14 cellular contexts compared by ENCODE assay signal in the genomic region with DNA sequence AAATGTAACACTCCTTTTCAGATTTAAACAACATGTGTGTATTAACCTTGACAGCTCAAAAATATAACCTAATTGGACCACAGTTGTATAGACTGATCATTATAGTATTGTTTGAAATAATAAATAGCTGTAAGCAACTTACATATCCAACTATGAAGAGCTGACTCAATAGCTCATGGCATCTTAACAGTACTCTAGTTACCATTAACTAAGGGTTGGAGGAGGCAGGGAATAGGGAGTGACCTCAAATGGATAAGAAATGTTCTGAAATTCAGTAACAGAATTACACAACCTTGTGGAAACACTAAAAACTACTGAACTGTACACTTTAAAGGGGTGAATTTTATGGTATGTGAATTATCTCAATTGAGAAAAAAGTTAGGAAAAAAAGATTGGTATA.
"Had no signal": no experiment of that assay in that cellular context is flagged by ENCODE, and none has a peak within 500 bp of the region (broad histone marks: within the 10 kb centered on the region; RNA-seq: fewer than 3 reads in every experiment).

No MANE protein-coding gene starts in this region.

- H3K9me3 ChIP-seq: adrenal gland, gastrocnemius medialis, vagina had no signal

- H3K36me3 ChIP-seq: adrenal gland, gastrocnemius medialis, vagina had no signal

- H3K4me1 ChIP-seq: adrenal gland had no signal

- H3K4me3 ChIP-seq: adrenal gland, gastrocnemius medialis, lung, SK-N-MC, vagina had no signal

- FAIRE-seq: kidney had no signal

- H3K27me3 ChIP-seq: adrenal gland, gastrocnemius medialis, vagina had no signal

- DNase-seq: activated CD4-positive, alpha-beta T cell treated with anti-CD3 and anti-CD28 coated beads, Interleukin-2, amount 10 ng/mL, durations not matched to agents 7 days and 5 days; activated CD4-positive, CD25-positive, alpha-beta regulatory T cell; activated naive CD4-positive, alpha-beta T cell treated with anti-CD3 and anti-CD28 coated beads for 36 hours; activated T-cell treated with anti-CD3 and anti-CD28 coated beads for 4 hours; adrenal gland; effector memory CD4-positive, alpha-beta T cell; gastrocnemius medialis; kidney; naive B cell; stimulated activated CD4-positive, alpha-beta T cell treated with anti-CD3 and anti-CD28 coated beads, Interleukin-2, amount 100 ng/mL, for 48 hours; stimulated activated CD8-positive, alpha-beta memory T cell treated with anti-CD3 and anti-CD28 coated beads, Interleukin-4, amount 100 ng/mL, for 48 hours had no signal

- H3K27ac ChIP-seq: adrenal gland, gastrocnemius medialis, SK-N-MC, vagina had no signal
